15 cellular contexts compared by ENCODE assay signal in genomic region chr18:36194719-36195315, GRCh38. TPM values are rescaled to one million over a fixed set of nuclear protein-coding genes. Genes with fewer than 3 reads are reported as not detected.
A peak's percentile ranks its signal among the peaks of the same experiment; 100 is the strongest.
DNase-seq lines count a peak whose midpoint lies in the region; ATAC-seq and TF ChIP-seq lines count a peak whose summit lies in the region.
"Had no signal": no experiment of that assay in that cellular context is flagged by ENCODE, and none has a peak within 500 bp of the region (broad histone marks: within the 10 kb centered on the region; RNA-seq: fewer than 3 reads in every experiment).

No MANE protein-coding gene starts in this region.

- no peak overlapping the region for H3K27ac Mint-ChIP-seq in activated CD8-positive, alpha-beta memory T cell treated with anti-CD3 and anti-CD28 coated beads, Interleukin-2, amount 10 ng/mL, durations not matched to agents 7 days and 5 days

- H3K27ac ChIP-seq in lower lobe of right lung = no peak overlapping the region
- H3K27ac ChIP-seq: BLaER1 had no signal

- ATAC-seq in activated CD8-positive, alpha-beta memory T cell treated with anti-CD3 and anti-CD28 coated beads, Interleukin-2, amount 10 ng/mL, durations not matched to agents 7 days and 5 days = no peak
- peak; percentile 68 to 77 for ATAC-seq in lower lobe of right lung
- ATAC-seq in GM21717 (IDR thresholded peaks at IDR 0.05; ENCODE audit: unreplicated experiment) = no peak

- intact Hi-C loops in lower lobe of right lung (cut with DNase I) = no loop called here

- H3K9me3 ChIP-seq in lower lobe of right lung = no peaks in the 10 kb centered on the region
- H3K9me3 ChIP-seq: BLaER1, Caco-2 had no signal

- H3K36me3 Mint-ChIP-seq in activated CD8-positive, alpha-beta memory T cell treated with anti-CD3 and anti-CD28 coated beads, Interleukin-2, amount 10 ng/mL, durations not matched to agents 7 days and 5 days = no peaks in the 10 kb centered on the region
- H3K36me3 Mint-ChIP-seq: CD8-positive, alpha-beta memory T cell had no signal

- CTCF ChIA-PET in activated CD8-positive, alpha-beta memory T cell treated with anti-CD3 and anti-CD28 coated beads, Interleukin-2, amount 10 ng/mL, durations not matched to agents 7 days and 5 days (lab: Charles Lee) = no interaction called here

- H3K4me3 Mint-ChIP-seq in activated CD8-positive, alpha-beta memory T cell treated with anti-CD3 and anti-CD28 coated beads, Interleukin-2, amount 10 ng/mL, durations not matched to agents 7 days and 5 days = no peak overlapping the region
- H3K4me3 Mint-ChIP-seq: CD8-positive, alpha-beta memory T cell; H9 had no signal

- no peaks in the 10 kb centered on the region for H3K36me3 ChIP-seq in lower lobe of right lung
- H3K36me3 ChIP-seq: BLaER1 had no signal

- no peaks in the 10 kb centered on the region for H3K27me3 ChIP-seq in lower lobe of right lung (ENCODE audit: low read depth)

- TF ChIP-seq CTCF in lower lobe of right lung (IDR thresholded peaks at IDR 0.05) = no peak

- no peaks in the 10 kb centered on the region for H3K4me1 ChIP-seq in lower lobe of right lung
- H3K4me1 ChIP-seq: BLaER1, Caco-2 had no signal

- no peak overlapping the region for H3K4me3 ChIP-seq in lower lobe of right lung
- H3K4me3 ChIP-seq: BLaER1 had no signal

- DNase-seq in activated CD8-positive, alpha-beta memory T cell treated with anti-CD3 and anti-CD28 coated beads, Interleukin-2, amount 10 ng/mL, durations not matched to agents 7 days and 5 days = peak; percentile 15
- DNase-seq in activated CD8-positive, alpha-beta memory T cell treated with anti-CD3 and anti-CD28 coated beads, Interleukin-2, amount 50 U/mL, for 4 hours = no peak
- peak; percentile 13 for DNase-seq in DMS79 (lab: John Stamatoyannopoulos, UW)
- DNase-seq in NCI-H526 (lab: John Stamatoyannopoulos, UW) = peak; percentile 81 to 88
- no peak for DNase-seq in lower lobe of right lung
- DNase-seq in Kasumi-1 (lab: John Stamatoyannopoulos, UW) = no peak
- DNase-seq in activated T-cell treated with anti-CD3 and anti-CD28 coated beads for 4 hours = no peak
- DNase-seq: 8988T; AML-193; Caco-2; CD8-positive, alpha-beta memory T cell; GOT3; H9 had no signal

- H3K9me3 Mint-ChIP-seq in activated CD8-positive, alpha-beta memory T cell treated with anti-CD3 and anti-CD28 coated beads, Interleukin-2, amount 10 ng/mL, durations not matched to agents 7 days and 5 days (ENCODE audit: low read depth) = no peaks in the 10 kb centered on the region
- H3K9me3 Mint-ChIP-seq: CD8-positive, alpha-beta memory T cell; H9 had no signal

- H3K27me3 Mint-ChIP-seq in activated CD8-positive, alpha-beta memory T cell treated with anti-CD3 and anti-CD28 coated beads, Interleukin-2, amount 10 ng/mL, durations not matched to agents 7 days and 5 days = peaks cover 18% of the 10 kb centered on the region

- H3K4me1 Mint-ChIP-seq in activated CD8-positive, alpha-beta memory T cell treated with anti-CD3 and anti-CD28 coated beads, Interleukin-2, amount 10 ng/mL, durations not matched to agents 7 days and 5 days = no peaks in the 10 kb centered on the region
- H3K4me1 Mint-ChIP-seq: CD8-positive, alpha-beta memory T cell; H9 had no signal

RNA-seq across cellular contexts. Expression of gene MOCOS, which starts 7.5 kb away (rescaled TPM):
- under 1 TPM; 0.40 to 0.64 TPM for total RNA-seq in activated CD8-positive, alpha-beta memory T cell treated with anti-CD3 and anti-CD28 coated beads, Interleukin-2, amount 10 ng/mL, durations not matched to agents 7 days and 5 days
- 4.2 TPM for total RNA-seq in lower lobe of right lung

Comparison
In these comparisons a context has a peak if more than half of its experiments do, and no peak if none do; other contexts are left out.
1. DNase-seq: peak in activated CD8-positive, alpha-beta memory T cell treated with anti-CD3 and anti-CD28 coated beads, Interleukin-2, amount 10 ng/mL, durations not matched to agents 7 days and 5 days (single experiment), DMS79 (single experiment) and NCI-H526 (2 of 2); none in activated CD8-positive, alpha-beta memory T cell treated with anti-CD3 and anti-CD28 coated beads, Interleukin-2, amount 50 U/mL, for 4 hours (single experiment), lower lobe of right lung (single experiment), Kasumi-1 (0 of 2) and activated T-cell treated with anti-CD3 and anti-CD28 coated beads for 4 hours (single experiment).
2. ATAC-seq: peak in lower lobe of right lung (2 of 2); none in activated CD8-positive, alpha-beta memory T cell treated with anti-CD3 and anti-CD28 coated beads, Interleukin-2, amount 10 ng/mL, durations not matched to agents 7 days and 5 days (single experiment) and GM21717 (single experiment).